Comparison of ENCODE assay signal across 30 cellular contexts in the genomic region with DNA sequence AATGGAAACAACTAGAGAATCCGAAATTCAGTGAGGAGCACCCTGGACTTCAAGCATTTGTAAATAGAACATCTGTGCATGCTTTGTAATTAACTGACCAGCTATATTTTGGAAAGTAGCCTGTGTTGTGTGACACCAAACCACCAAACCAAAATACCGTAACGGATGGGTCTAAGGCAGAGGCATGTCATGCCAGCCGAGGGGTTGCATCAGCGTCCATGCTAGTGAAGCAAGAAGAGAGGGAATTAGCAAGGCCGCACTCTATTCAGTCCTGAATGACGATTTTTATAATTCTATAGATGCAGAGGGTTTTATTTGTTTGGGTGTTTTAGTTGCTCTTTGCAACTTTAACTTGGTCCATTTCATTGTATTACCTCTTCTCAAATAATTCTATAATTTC.
"Had no signal": no experiment of that assay in that cellular context is flagged by ENCODE, and none has a peak within 500 bp of the region (broad histone marks: within the 10 kb centered on the region; RNA-seq: fewer than 3 reads in every experiment).

No MANE protein-coding gene starts in this region.

- ATAC-seq: activated CD8-positive, alpha-beta T cell treated with anti-CD3 and anti-CD28 coated beads for 36 hours; activated T-cell treated with anti-CD3 and anti-CD28 coated beads, Interleukin-2, amount 50 U/mL, for 4 hours; activated T-helper 17 cell treated with anti-CD3 and anti-CD28 coated beads, Interleukin-2, amount 50 U/mL, for 72 hours; effector memory CD8-positive, alpha-beta T cell; esophagus mucosa; left colon; naive thymus-derived CD8-positive, alpha-beta T cell; sciatic nerve; stimulated activated effector memory CD8-positive, alpha-beta T cell treated with anti-CD3 and anti-CD28 coated beads, Interleukin-12 subunit alpha, Interleukin-12 subunit beta, amount 100 ng/mL, for 72 hours had no signal

- H3K27ac Mint-ChIP-seq: activated CD8-positive, alpha-beta T cell treated with anti-CD3 and anti-CD28 coated beads for 36 hours; activated T-helper 17 cell treated with anti-CD3 and anti-CD28 coated beads, Interleukin-2, amount 50 U/mL, for 72 hours; effector memory CD8-positive, alpha-beta T cell; immature natural killer cell; naive thymus-derived CD8-positive, alpha-beta T cell; progenitor cell of endocrine pancreas; stimulated activated effector memory CD8-positive, alpha-beta T cell treated with anti-CD3 and anti-CD28 coated beads, Interleukin-12 subunit alpha, Interleukin-12 subunit beta, amount 100 ng/mL, for 72 hours; stimulated activated naive CD8-positive, alpha-beta T cell treated with anti-CD3 and anti-CD28 coated beads, Interleukin-15, Interleukin-2, amounts not matched to agents 100 ng/mL and 50 ng/mL, for 24 hours had no signal

- DNase-seq: activated CD4-positive, alpha-beta T cell treated with anti-CD3 and anti-CD28 coated beads for 1 hour; activated CD4-positive, alpha-beta T cell treated with anti-CD3 and anti-CD28 coated beads, Interleukin-2, amount 50 U/mL, for 1 hour; activated CD8-positive, alpha-beta T cell treated with anti-CD3 and anti-CD28 coated beads for 36 hours; activated gamma-delta T cell treated with Interleukin-2 at 50 U/mL for 16 hours; activated naive CD4-positive, alpha-beta T cell treated with anti-CD3 and anti-CD28 coated beads, Interleukin-2, amount 50 U/mL, for 16 hours; activated T-cell treated with anti-CD3 and anti-CD28 coated beads, Interleukin-2, amount 50 U/mL, for 4 hours; amniotic stem cell; brain microvascular endothelial cell; dorsolateral prefrontal cortex; effector memory CD8-positive, alpha-beta T cell; foreskin fibroblast; head of caudate nucleus; hypothalamus; immature natural killer cell; kidney; left colon; midbrain; naive thymus-derived CD8-positive, alpha-beta T cell; small intestine; stimulated activated CD4-positive, alpha-beta T cell treated with anti-CD3 and anti-CD28 coated beads, Interleukin-4, amount 100 ng/mL, for 24 hours; T1000; trophoblast cell had no signal

- H3K27me3 ChIP-seq: brain microvascular endothelial cell had no signal

- H3K4me1 Mint-ChIP-seq: activated T-helper 17 cell treated with anti-CD3 and anti-CD28 coated beads, Interleukin-2, amount 50 U/mL, for 72 hours; immature natural killer cell; naive thymus-derived CD8-positive, alpha-beta T cell; stimulated activated effector memory CD8-positive, alpha-beta T cell treated with anti-CD3 and anti-CD28 coated beads, Interleukin-12 subunit alpha, Interleukin-12 subunit beta, amount 100 ng/mL, for 72 hours had no signal

- H3K36me3 Mint-ChIP-seq: immature natural killer cell; naive thymus-derived CD8-positive, alpha-beta T cell; stimulated activated effector memory CD8-positive, alpha-beta T cell treated with anti-CD3 and anti-CD28 coated beads, Interleukin-12 subunit alpha, Interleukin-12 subunit beta, amount 100 ng/mL, for 72 hours had no signal

- H3K36me3 ChIP-seq: brain microvascular endothelial cell, thoracic aorta had no signal

- H3K9me3 ChIP-seq: thoracic aorta had no signal

- H3K4me3 Mint-ChIP-seq: activated CD8-positive, alpha-beta T cell treated with anti-CD3 and anti-CD28 coated beads for 36 hours; activated T-cell treated with anti-CD3 and anti-CD28 coated beads, Interleukin-2, amount 50 U/mL, for 4 hours; activated T-helper 17 cell treated with anti-CD3 and anti-CD28 coated beads, Interleukin-2, amount 50 U/mL, for 72 hours; effector memory CD8-positive, alpha-beta T cell; immature natural killer cell; naive thymus-derived CD8-positive, alpha-beta T cell; stimulated activated effector memory CD8-positive, alpha-beta T cell treated with anti-CD3 and anti-CD28 coated beads, Interleukin-12 subunit alpha, Interleukin-12 subunit beta, amount 100 ng/mL, for 72 hours; stimulated activated naive CD8-positive, alpha-beta T cell treated with anti-CD3 and anti-CD28 coated beads, Interleukin-15, Interleukin-2, amounts not matched to agents 100 ng/mL and 50 ng/mL, for 24 hours had no signal

- H3K9me3 Mint-ChIP-seq: activated CD8-positive, alpha-beta T cell treated with anti-CD3 and anti-CD28 coated beads for 36 hours; activated T-cell treated with anti-CD3 and anti-CD28 coated beads, Interleukin-2, amount 50 U/mL, for 4 hours; activated T-helper 17 cell treated with anti-CD3 and anti-CD28 coated beads, Interleukin-2, amount 50 U/mL, for 72 hours; effector memory CD8-positive, alpha-beta T cell; immature natural killer cell; stimulated activated effector memory CD8-positive, alpha-beta T cell treated with anti-CD3 and anti-CD28 coated beads, Interleukin-12 subunit alpha, Interleukin-12 subunit beta, amount 100 ng/mL, for 72 hours; stimulated activated naive CD8-positive, alpha-beta T cell treated with anti-CD3 and anti-CD28 coated beads, Interleukin-15, Interleukin-2, amounts not matched to agents 100 ng/mL and 50 ng/mL, for 24 hours had no signal

- H3K27ac ChIP-seq: brain microvascular endothelial cell, coronary artery, dorsolateral prefrontal cortex, thoracic aorta had no signal

- H3K4me3 ChIP-seq: coronary artery, dorsolateral prefrontal cortex, thoracic aorta had no signal
